ENCODE assay signal across 1 cellular context in the genomic region with DNA sequence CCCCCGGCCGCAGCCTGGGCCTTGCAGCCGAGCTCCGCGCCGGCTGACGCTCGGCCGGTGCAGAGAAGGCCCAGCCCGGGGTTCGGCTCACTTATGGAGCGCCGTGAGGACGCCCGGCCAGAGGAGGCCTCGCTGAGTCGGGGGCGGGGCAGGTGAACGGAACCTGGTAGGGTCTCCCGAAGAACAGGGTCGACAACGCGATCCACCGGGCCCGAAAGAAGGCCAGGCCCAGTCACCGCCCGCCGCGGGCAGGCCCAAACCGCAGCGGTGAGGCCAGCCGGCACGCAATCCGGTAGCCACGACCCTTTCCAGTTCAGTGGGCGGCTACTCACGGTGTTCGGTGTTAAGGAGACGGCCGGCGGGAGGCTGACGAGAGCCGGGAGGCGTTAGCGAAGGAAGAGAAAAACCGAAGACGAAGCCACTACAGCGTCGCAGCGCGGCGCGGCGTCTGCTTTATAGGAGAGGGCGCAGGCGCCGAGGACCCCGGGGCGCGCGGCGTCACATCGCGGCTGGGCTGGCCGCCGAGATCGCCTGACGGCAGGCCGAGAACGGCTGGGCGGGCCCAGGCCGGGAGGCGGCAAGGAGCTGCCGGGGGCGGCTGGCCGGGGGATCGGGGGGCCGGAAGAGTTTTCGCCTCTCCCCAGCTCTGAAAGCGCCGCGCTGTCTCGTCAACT.
A peak's percentile ranks its signal among the peaks of the same experiment; 100 is the strongest.
TF ChIP-seq lines count a peak whose summit lies in the region.

Gene SKP1 (minus strand): TSS at position 428 of the 674 bp plus-strand sequence. CDS start 2,928 bp downstream, outside the sequence.

TF ChIP-seq in HepG2, 621 proteins besides CTCF, POLR2A, EP300 and RAD21 (continued from another document and continues in another):
- TF ChIP-seq ZNF572 (CRISPR knock-in tag; IDR thresholded peaks at IDR 0.05) (peak; percentile 83), CERS6 (CRISPR knock-in tag; IDR thresholded peaks at IDR 0.05) (no peak; the same call in 1 of the 2 replicates), NRL (CRISPR knock-in tag; IDR thresholded peaks at IDR 0.05; ENCODE audit: borderline replicate concordance) (peak; percentile 70), HDAC6 (IDR thresholded peaks at IDR 0.05; ENCODE audit: low read depth, low read length) (peak; percentile 94; the same call in 1 of the 2 replicates), SNRNP70 (IDR thresholded peaks at IDR 0.05; ENCODE audit: low read depth, low read length) (no peak), ZNF460 (CRISPR knock-in tag; IDR thresholded peaks at IDR 0.05; ENCODE audit: borderline replicate concordance) (peak; percentile 49; the same call in 1 of the 2 replicates), ZFP1 (CRISPR knock-in tag; IDR thresholded peaks at IDR 0.05) (no peak), ZNF225 (CRISPR knock-in tag; IDR thresholded peaks at IDR 0.05) (peak; percentile 77; the same call in 1 of the 2 replicates), SMC3 (IDR thresholded peaks at IDR 0.05; ENCODE audit: low read length) (no peak), HHEX (CRISPR knock-in tag; IDR thresholded peaks at IDR 0.05) (no peak), CREB1 (IDR thresholded peaks at IDR 0.05) (peak; percentile 24; the same call in 1 of the 2 replicates), CREB1 (CRISPR knock-in tag; IDR thresholded peaks at IDR 0.05) (peak; percentile 64; the same call in 1 of the 2 replicates), ZNF776 (CRISPR knock-in tag; IDR thresholded peaks at IDR 0.05) (peak; percentile 80; the same call in 1 of the 2 replicates), SKI (IDR thresholded peaks at IDR 0.05; ENCODE audit: partially characterized antibody) (no peak), ATF7 (IDR thresholded peaks at IDR 0.05) (no peak), ATF7 (CRISPR knock-in tag; IDR thresholded peaks at IDR 0.05) (no peak), RXRA (CRISPR knock-in tag; IDR thresholded peaks at IDR 0.05) (peak; percentile 44; the same call in 1 of the 2 replicates), MAFF (IDR thresholded peaks at IDR 0.05; ENCODE audit: low read depth, low read length) (no peak), ZNF761 (CRISPR knock-in tag; conservative IDR thresholded peaks at IDR 0.05) (0 out of 2 replicates have a peak, but pooled peaks have one; percentile 77), ZNF280D (CRISPR knock-in tag; IDR thresholded peaks at IDR 0.05) (peak; percentile 75; the same call in 1 of the 2 replicates), ZBTB14 (CRISPR knock-in tag; IDR thresholded peaks at IDR 0.05) (no peak), ZKSCAN8 (CRISPR knock-in tag; IDR thresholded peaks at IDR 0.05; ENCODE audit: borderline replicate concordance) (peak; percentile 46; the same call in 1 of the 2 replicates), KDM1A (CRISPR knock-in tag; IDR thresholded peaks at IDR 0.05) (no peak), ZSCAN29 (CRISPR knock-in tag; conservative IDR thresholded peaks at IDR 0.05) (peak; percentile 80; the same call in 1 of the 2 replicates), ARID3A (IDR thresholded peaks at IDR 0.05; ENCODE audit: low read depth, low read length) (no peak), ZNF773 (CRISPR knock-in tag; IDR thresholded peaks at IDR 0.05; ENCODE audit: borderline replicate concordance) (peak; percentile 57; the same call in 1 of the 2 replicates), RXRB (CRISPR knock-in tag; IDR thresholded peaks at IDR 0.05; ENCODE audit: borderline replicate concordance) (peak; percentile 43), ZNF256 (CRISPR knock-in tag; conservative IDR thresholded peaks at IDR 0.05) (peak; percentile 83; the same call in 1 of the 2 replicates), NFIB (CRISPR knock-in tag; IDR thresholded peaks at IDR 0.05; ENCODE audit: borderline replicate concordance) (no peak), REXO4 (CRISPR knock-in tag; IDR thresholded peaks at IDR 0.05; ENCODE audit: borderline replicate concordance) (no peak), ZNF674 (CRISPR knock-in tag; IDR thresholded peaks at IDR 0.05; ENCODE audit: low read depth) (no peak; the same call in 1 of the 2 replicates), NPAS2 (CRISPR knock-in tag; IDR thresholded peaks at IDR 0.05; ENCODE audit: borderline replicate concordance) (no peak), ZNF547 (CRISPR knock-in tag; IDR thresholded peaks at IDR 0.05) (peak; percentile 90; the same call in 1 of the 2 replicates), ZBED4 (CRISPR knock-in tag; IDR thresholded peaks at IDR 0.05; ENCODE audit: borderline replicate concordance) (peak; percentile 67)
- TF ChIP-seq, protein P1, sequence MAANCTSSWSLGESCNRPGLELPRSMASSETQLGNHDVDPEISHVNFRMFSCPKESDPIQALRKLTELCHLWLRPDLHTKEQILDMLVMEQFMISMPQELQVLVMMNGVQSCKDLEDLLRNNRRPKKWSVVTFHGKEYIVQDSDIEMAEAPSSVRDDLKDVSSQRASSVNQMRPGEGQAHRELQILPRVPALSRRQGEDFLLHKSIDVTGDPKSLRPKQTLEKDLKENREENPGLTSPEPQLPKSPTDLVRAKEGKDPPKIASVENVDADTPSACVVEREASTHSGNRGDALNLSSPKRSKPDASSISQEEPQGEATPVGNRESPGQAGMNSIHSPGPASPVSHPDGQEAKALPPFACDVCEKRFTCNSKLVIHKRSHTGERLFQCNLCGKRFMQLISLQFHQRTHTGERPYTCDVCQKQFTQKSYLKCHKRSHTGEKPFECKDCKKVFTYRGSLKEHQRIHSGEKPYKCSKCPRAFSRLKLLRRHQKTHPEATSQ (CRISPR knock-in tag; IDR thresholded peaks at IDR 0.05; ENCODE audit: borderline replicate concordance) = peak; percentile 54; the same call in 1 of the 2 replicates
- TF ChIP-seq, protein P2, sequence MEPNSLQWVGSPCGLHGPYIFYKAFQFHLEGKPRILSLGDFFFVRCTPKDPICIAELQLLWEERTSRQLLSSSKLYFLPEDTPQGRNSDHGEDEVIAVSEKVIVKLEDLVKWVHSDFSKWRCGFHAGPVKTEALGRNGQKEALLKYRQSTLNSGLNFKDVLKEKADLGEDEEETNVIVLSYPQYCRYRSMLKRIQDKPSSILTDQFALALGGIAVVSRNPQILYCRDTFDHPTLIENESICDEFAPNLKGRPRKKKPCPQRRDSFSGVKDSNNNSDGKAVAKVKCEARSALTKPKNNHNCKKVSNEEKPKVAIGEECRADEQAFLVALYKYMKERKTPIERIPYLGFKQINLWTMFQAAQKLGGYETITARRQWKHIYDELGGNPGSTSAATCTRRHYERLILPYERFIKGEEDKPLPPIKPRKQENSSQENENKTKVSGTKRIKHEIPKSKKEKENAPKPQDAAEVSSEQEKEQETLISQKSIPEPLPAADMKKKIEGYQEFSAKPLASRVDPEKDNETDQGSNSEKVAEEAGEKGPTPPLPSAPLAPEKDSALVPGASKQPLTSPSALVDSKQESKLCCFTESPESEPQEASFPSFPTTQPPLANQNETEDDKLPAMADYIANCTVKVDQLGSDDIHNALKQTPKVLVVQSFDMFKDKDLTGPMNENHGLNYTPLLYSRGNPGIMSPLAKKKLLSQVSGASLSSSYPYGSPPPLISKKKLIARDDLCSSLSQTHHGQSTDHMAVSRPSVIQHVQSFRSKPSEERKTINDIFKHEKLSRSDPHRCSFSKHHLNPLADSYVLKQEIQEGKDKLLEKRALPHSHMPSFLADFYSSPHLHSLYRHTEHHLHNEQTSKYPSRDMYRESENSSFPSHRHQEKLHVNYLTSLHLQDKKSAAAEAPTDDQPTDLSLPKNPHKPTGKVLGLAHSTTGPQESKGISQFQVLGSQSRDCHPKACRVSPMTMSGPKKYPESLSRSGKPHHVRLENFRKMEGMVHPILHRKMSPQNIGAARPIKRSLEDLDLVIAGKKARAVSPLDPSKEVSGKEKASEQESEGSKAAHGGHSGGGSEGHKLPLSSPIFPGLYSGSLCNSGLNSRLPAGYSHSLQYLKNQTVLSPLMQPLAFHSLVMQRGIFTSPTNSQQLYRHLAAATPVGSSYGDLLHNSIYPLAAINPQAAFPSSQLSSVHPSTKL (CRISPR knock-in tag; IDR thresholded peaks at IDR 0.05) = peak; percentile 56; the same call in 1 of the 2 replicates
- TF ChIP-seq, protein P3, sequence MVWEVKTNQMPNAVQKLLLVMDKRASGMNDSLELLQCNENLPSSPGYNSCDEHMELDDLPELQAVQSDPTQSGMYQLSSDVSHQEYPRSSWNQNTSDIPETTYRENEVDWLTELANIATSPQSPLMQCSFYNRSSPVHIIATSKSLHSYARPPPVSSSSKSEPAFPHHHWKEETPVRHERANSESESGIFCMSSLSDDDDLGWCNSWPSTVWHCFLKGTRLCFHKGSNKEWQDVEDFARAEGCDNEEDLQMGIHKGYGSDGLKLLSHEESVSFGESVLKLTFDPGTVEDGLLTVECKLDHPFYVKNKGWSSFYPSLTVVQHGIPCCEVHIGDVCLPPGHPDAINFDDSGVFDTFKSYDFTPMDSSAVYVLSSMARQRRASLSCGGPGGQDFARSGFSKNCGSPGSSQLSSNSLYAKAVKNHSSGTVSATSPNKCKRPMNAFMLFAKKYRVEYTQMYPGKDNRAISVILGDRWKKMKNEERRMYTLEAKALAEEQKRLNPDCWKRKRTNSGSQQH (CRISPR knock-in tag; IDR thresholded peaks at IDR 0.05; ENCODE audit: low read depth) = no peak
